In the genomic region with DNA sequence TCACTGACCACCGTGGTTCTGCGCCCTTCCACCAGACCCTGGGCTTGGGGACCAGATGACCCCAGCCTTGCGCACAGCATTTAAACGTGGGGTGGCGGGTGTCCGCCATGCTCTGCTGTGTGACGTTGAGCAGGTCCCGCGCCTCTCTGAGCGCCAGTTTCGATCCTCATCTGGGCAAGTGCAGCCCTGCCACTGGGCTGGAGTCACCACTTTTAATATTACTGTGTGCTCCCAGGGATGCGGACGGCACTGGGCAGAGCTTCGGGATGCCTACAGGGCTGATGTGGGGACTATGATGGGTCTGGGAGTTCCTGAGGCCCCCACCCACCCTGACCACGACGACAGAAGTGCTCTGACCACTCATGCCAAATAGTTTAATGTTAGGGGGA, we compare ENCODE assay signal across 5 cellular contexts. TPM values are rescaled to one million over a fixed set of nuclear protein-coding genes. Genes with fewer than 3 reads are reported as not detected.
DNase-seq lines count a peak whose midpoint lies in the region; ATAC-seq and TF ChIP-seq lines count a peak whose summit lies in the region.

No MANE protein-coding gene starts in this region.

- TF ChIP-seq CTCF in RWPE2 (IDR thresholded peaks at IDR 0.05; ENCODE audit: poor library complexity, severe bottlenecking) = peak; percentile 34
- TF ChIP-seq CTCF in fibroblast of pulmonary artery (IDR thresholded peaks at IDR 0.05; ENCODE audit: low read length, missing control alignments) = no peak

- no peaks in the 10 kb centered on the region for H3K4me1 ChIP-seq in RWPE2 (ENCODE audit: insufficient read depth, poor library complexity, severe bottlenecking)

- H3K27ac ChIP-seq in RWPE2 (ENCODE audit: poor library complexity, severe bottlenecking) = no peak overlapping the region
- peak overlapping the region; percentile 80 for H3K27ac ChIP-seq in substantia nigra (ENCODE audit: low read depth, low read length, poor library complexity, severe bottlenecking)

- H3K4me3 ChIP-seq in RWPE2 (ENCODE audit: severe bottlenecking) (peak overlapping the region; percentile 44), fibroblast of pulmonary artery (replicated peaks; ENCODE audit: low read depth, low read length) (peak overlapping the region; percentile 70)

- H3K9me3 ChIP-seq in RWPE2 (ENCODE audit: severe bottlenecking) = no peaks in the 10 kb centered on the region

- H3K36me3 ChIP-seq in RWPE2 (ENCODE audit: low read depth) = no peaks in the 10 kb centered on the region

- ATAC-seq in RWPE2 (ENCODE audit: low read depth) = no peak
- ATAC-seq in esophagus mucosa = no peak

- no peaks in the 10 kb centered on the region for H3K27me3 ChIP-seq in RWPE2 (ENCODE audit: insufficient read depth, poor library complexity, severe bottlenecking)

- DNase-seq in RWPE2 (ENCODE audit: low spot score) (peak; percentile 41), fibroblast of pulmonary artery (ENCODE audit: low read depth) (no peak), substantia nigra (lab: John Stamatoyannopoulos, UW) (peak in 1 of 49 donors; percentile 48), hypothalamus (lab: John Stamatoyannopoulos, UW) (no peak)

RNA-seq across cellular contexts. Expression of a gene that starts 1.2 kb away (rescaled TPM):
- total RNA-seq in esophagus mucosa = 56.0 TPM

RNA-seq across cellular contexts. Expression of a gene that starts 8.6 kb away (rescaled TPM):
- total RNA-seq in esophagus mucosa = not detected

RNA-seq across cellular contexts. Expression of a gene that starts 19.6 kb away (rescaled TPM):
- total RNA-seq in esophagus mucosa = 0.20 TPM

RNA-seq across cellular contexts. Expression of a gene that starts 24.2 kb away (rescaled TPM):
- total RNA-seq in esophagus mucosa = 140 TPM

RNA-seq across cellular contexts. Expression of a gene that starts 43.5 kb away (rescaled TPM):
- 206 TPM for total RNA-seq in esophagus mucosa
